In genomic region chr9:89352451-89352850, GRCh38 we compare ENCODE assay signal across 22 cellular contexts. TPM values are rescaled to one million over a fixed set of nuclear protein-coding genes. Genes with fewer than 3 reads are reported as not detected.
DNase-seq lines count a peak whose midpoint lies in the region; ATAC-seq and TF ChIP-seq lines count a peak whose summit lies in the region.
"Had no signal": no experiment of that assay in that cellular context is flagged by ENCODE, and none has a peak within 500 bp of the region (broad histone marks: within the 10 kb centered on the region; RNA-seq: fewer than 3 reads in every experiment).

No MANE protein-coding gene starts in this region.

- H3K36me3 Mint-ChIP-seq in activated CD4-positive, alpha-beta T cell treated with anti-CD3 and anti-CD28 coated beads for 36 hours (ENCODE audit: low read depth): peaks cover 63% of the 10 kb centered on the region
- peaks cover 68 to 96% of the 10 kb centered on the region in 2 donors for H3K36me3 Mint-ChIP-seq in CD4-positive, alpha-beta memory T cell
- peaks cover 7 to 13% of the 10 kb centered on the region in 2 donors for H3K36me3 Mint-ChIP-seq in activated naive CD4-positive, alpha-beta T cell treated with anti-CD3 and anti-CD28 coated beads, Interleukin-2, amount 50 U/mL, for 72 hours
- peaks cover 0 to 99% (median 14%) of the 10 kb centered on the region in 3 donors for H3K36me3 Mint-ChIP-seq in naive thymus-derived CD8-positive, alpha-beta T cell

- H3K36me3 ChIP-seq in CD4-positive, alpha-beta memory T cell (ENCODE audit: insufficient read depth, low read length): peaks cover 88% of the 10 kb centered on the region

- peak overlapping the region; percentile 40 for H3K27ac ChIP-seq in CD4-positive, alpha-beta memory T cell (ENCODE audit: low read depth, low read length)
- H3K27ac ChIP-seq: ascending aorta, transverse colon had no signal

- peaks cover 18% of the 10 kb centered on the region for H3K4me1 Mint-ChIP-seq in activated CD4-positive, alpha-beta T cell treated with anti-CD3 and anti-CD28 coated beads for 36 hours
- H3K4me1 Mint-ChIP-seq in CD4-positive, alpha-beta memory T cell: peaks cover 19 to 35% (median 28%) of the 10 kb centered on the region in 4 donors
- H3K4me1 Mint-ChIP-seq in naive thymus-derived CD8-positive, alpha-beta T cell: peaks cover 21 to 31% (median 26%) of the 10 kb centered on the region in 4 donors
- H3K4me1 Mint-ChIP-seq: endodermal cell had no signal

- CTCF ChIA-PET in activated CD4-positive, alpha-beta T cell treated with anti-CD3 and anti-CD28 coated beads for 36 hours (lab: Charles Lee): interaction anchor here (1.1 to 1.2 kb wide), 2 partner anchors 11 to 15 kb away, joined by 3 to 4 read pairs; no protein-coding TSS in a partner anchor
- CTCF ChIA-PET in CD4-positive, alpha-beta memory T cell (lab: Charles Lee; ENCODE audit: partially characterized antibody): interaction anchor here (1.2 kb wide), 1 partner anchor 132 kb away, joined by 3 read pairs; no protein-coding TSS in a partner anchor

- ATAC-seq in activated CD4-positive, alpha-beta T cell treated with anti-CD3 and anti-CD28 coated beads for 36 hours: no peak
- ATAC-seq in activated naive CD4-positive, alpha-beta T cell treated with anti-CD3 and anti-CD28 coated beads, Interleukin-2, amount 50 U/mL, for 72 hours: no peak
- no peak for ATAC-seq in naive thymus-derived CD8-positive, alpha-beta T cell
- ATAC-seq in GM18907 (IDR thresholded peaks at IDR 0.05; ENCODE audit: unreplicated experiment): no peak
- ATAC-seq: stimulated activated naive B cell treated with anti-CD40 and anti-IgM and Interleukin-4, amounts not matched to agents 10 μg/mL and 1 μg/mL and 100 μg/mL, for 72 hours had no signal

- no peak for TF ChIP-seq CTCF in GM13976 (IDR thresholded peaks at IDR 0.05; ENCODE audit: borderline replicate concordance, control extremely low read depth, extremely low read depth, insufficient read depth, missing control alignments)

- in situ Hi-C loops in GM13976 (cut with MboI; ENCODE audit: low sequenced_read_pairs, unreplicated experiment): no loop called here

- H3K4me3 ChIP-seq in CD4-positive, alpha-beta memory T cell (ENCODE audit: low read length in 2 of 2): no peak overlapping the region
- H3K4me3 ChIP-seq: ascending aorta, transverse colon had no signal

- no peak for DNase-seq in activated CD4-positive, alpha-beta T cell treated with anti-CD3 and anti-CD28 coated beads for 36 hours
- no peak for DNase-seq in activated CD4-positive, alpha-beta T cell treated with anti-CD3 and anti-CD28 coated beads for 48 hours
- DNase-seq in CD4-positive, alpha-beta memory T cell: no peak
- no peak for DNase-seq in activated naive CD4-positive, alpha-beta T cell treated with anti-CD3 and anti-CD28 coated beads, Interleukin-2, amount 50 U/mL, for 72 hours (ENCODE audit: low spot score in 2 of 2)
- DNase-seq in naive thymus-derived CD8-positive, alpha-beta T cell: no peak
- no peak for DNase-seq in NCI-H187 treated with DMSO at 0.1 percent for 48 hours (lab: John Stamatoyannopoulos, UW)
- no peak for DNase-seq in GM13976 (ENCODE audit: low spot score)
- DNase-seq: activated CD4-positive, CD25-positive, alpha-beta regulatory T cell treated with anti-CD3 and anti-CD28 coated beads, Interleukin-2, amount 50 U/mL, for 72 hours; C1 segment of cervical spinal cord; cerebellar nuclear complex; endodermal cell; kidney; NCI-H1417; nucleus accumbens; retina; SIG-M5; stimulated activated CD4-positive, alpha-beta T cell treated with anti-CD3 and anti-CD28 coated beads, Interleukin-15, amount 100 ng/mL, for 24 hours; stimulated activated naive B cell treated with anti-CD40 and anti-IgM and Interleukin-4, amounts not matched to agents 10 μg/mL and 1 μg/mL and 100 μg/mL, for 72 hours; T-helper 9 cell; transverse colon had no signal

- POLR2A ChIA-PET in activated CD4-positive, alpha-beta T cell treated with anti-CD3 and anti-CD28 coated beads for 36 hours (lab: Charles Lee): no interaction called here
- POLR2A ChIA-PET in CD4-positive, alpha-beta memory T cell (lab: Charles Lee; ENCODE audit: partially characterized antibody): interaction anchor here (1.5 kb wide), 1 partner anchor 11 kb away, joined by 3 read pairs; no protein-coding TSS in a partner anchor
- POLR2A ChIA-PET in naive thymus-derived CD8-positive, alpha-beta T cell (lab: Charles Lee): no interaction called here

- no peaks in the 10 kb centered on the region for H3K27me3 Mint-ChIP-seq in activated CD4-positive, alpha-beta T cell treated with anti-CD3 and anti-CD28 coated beads for 36 hours
- H3K27me3 Mint-ChIP-seq in CD4-positive, alpha-beta memory T cell: no peaks in the 10 kb centered on the region
- H3K27me3 Mint-ChIP-seq in naive thymus-derived CD8-positive, alpha-beta T cell: no peaks in the 10 kb centered on the region
- H3K27me3 Mint-ChIP-seq: stimulated activated naive B cell treated with anti-CD40 and anti-IgM and Interleukin-4, amounts not matched to agents 10 μg/mL and 1 μg/mL and 100 μg/mL, for 72 hours had no signal

- no peaks in the 10 kb centered on the region for H3K27me3 ChIP-seq in CD4-positive, alpha-beta memory T cell (ENCODE audit: insufficient read depth, low read length)
- H3K27me3 ChIP-seq: ascending aorta, transverse colon had no signal

- intact Hi-C loops in activated CD4-positive, alpha-beta T cell treated with anti-CD3 and anti-CD28 coated beads for 36 hours (cut with DNase I, micrococcal nuclease): no loop called here
- intact Hi-C loops in CD4-positive, alpha-beta memory T cell (cut with micrococcal nuclease): no loop called here

- no peaks in the 10 kb centered on the region for H3K9me3 Mint-ChIP-seq in activated CD4-positive, alpha-beta T cell treated with anti-CD3 and anti-CD28 coated beads for 36 hours (ENCODE audit: low read depth)
- no peaks in the 10 kb centered on the region for H3K9me3 Mint-ChIP-seq in CD4-positive, alpha-beta memory T cell
- H3K9me3 Mint-ChIP-seq in activated naive CD4-positive, alpha-beta T cell treated with anti-CD3 and anti-CD28 coated beads, Interleukin-2, amount 50 U/mL, for 72 hours: no peaks in the 10 kb centered on the region
- no peaks in the 10 kb centered on the region for H3K9me3 Mint-ChIP-seq in naive thymus-derived CD8-positive, alpha-beta T cell
- H3K9me3 Mint-ChIP-seq: endodermal cell; stimulated activated naive B cell treated with anti-CD40 and anti-IgM and Interleukin-4, amounts not matched to agents 10 μg/mL and 1 μg/mL and 100 μg/mL, for 72 hours had no signal

- H3K27ac Mint-ChIP-seq in activated CD4-positive, alpha-beta T cell treated with anti-CD3 and anti-CD28 coated beads for 36 hours: peak overlapping the region; percentile 66
- H3K27ac Mint-ChIP-seq in CD4-positive, alpha-beta memory T cell: peak overlapping the region; percentile 50 to 95 (median 91)
- H3K27ac Mint-ChIP-seq in activated naive CD4-positive, alpha-beta T cell treated with anti-CD3 and anti-CD28 coated beads, Interleukin-2, amount 50 U/mL, for 72 hours: peak overlapping the region; percentile 1 to 92
- H3K27ac Mint-ChIP-seq in naive thymus-derived CD8-positive, alpha-beta T cell: peak overlapping the region; percentile 42 to 87 (median 82)
- H3K27ac Mint-ChIP-seq: endodermal cell; stimulated activated naive B cell treated with anti-CD40 and anti-IgM and Interleukin-4, amounts not matched to agents 10 μg/mL and 1 μg/mL and 100 μg/mL, for 72 hours had no signal

- no peak overlapping the region for H3K4me3 Mint-ChIP-seq in activated CD4-positive, alpha-beta T cell treated with anti-CD3 and anti-CD28 coated beads for 36 hours
- peak overlapping the region in 7 of 8 donors; percentile 52 to 79 (median 68) for H3K4me3 Mint-ChIP-seq in CD4-positive, alpha-beta memory T cell
- H3K4me3 Mint-ChIP-seq in naive thymus-derived CD8-positive, alpha-beta T cell: peak overlapping the region in 2 of 10 donors; percentile 32 to 38
- H3K4me3 Mint-ChIP-seq: endodermal cell; stimulated activated naive B cell treated with anti-CD40 and anti-IgM and Interleukin-4, amounts not matched to agents 10 μg/mL and 1 μg/mL and 100 μg/mL, for 72 hours had no signal

- H3K9me3 ChIP-seq in CD4-positive, alpha-beta memory T cell (ENCODE audit: control insufficient read depth in 1 of 2, low read length in 2 of 2): no peaks in the 10 kb centered on the region
- H3K9me3 ChIP-seq: ascending aorta, transverse colon had no signal

- H3K4me1 ChIP-seq in CD4-positive, alpha-beta memory T cell (ENCODE audit: insufficient read depth, low read length): peaks cover 19% of the 10 kb centered on the region
- H3K4me1 ChIP-seq: ascending aorta, transverse colon had no signal

RNA-seq across cellular contexts. Expression of gene SECISBP2, which starts 34.2 kb away (rescaled TPM):
- 10 to 100 TPM; 38.6 to 49.9 TPM for total RNA-seq in activated CD4-positive, alpha-beta T cell treated with anti-CD3 and anti-CD28 coated beads for 36 hours
- 100 to 1,000 TPM in 1 of 2 experiments, 10 to 100 TPM in 1; 96.5 to 112 TPM for total RNA-seq in CD4-positive, alpha-beta memory T cell
- 10 to 100 TPM; 12.5 to 23.3 TPM for polyA plus RNA-seq in CD4-positive, alpha-beta memory T cell
- total RNA-seq in activated naive CD4-positive, alpha-beta T cell treated with anti-CD3 and anti-CD28 coated beads, Interleukin-2, amount 50 U/mL, for 72 hours: 10 to 100 TPM; 42.8 to 52.0 TPM
- total RNA-seq in naive thymus-derived CD8-positive, alpha-beta T cell: 100 to 1,000 TPM; 105 to 112 TPM
- 10 to 100 TPM; 19.6 to 27.9 (median 21.2) TPM for polyA plus RNA-seq in naive thymus-derived CD8-positive, alpha-beta T cell

RNA-seq across cellular contexts. Expression of gene CKS2, which starts 41.5 kb away (rescaled TPM):
- 100 to 1,000 TPM; 236 to 256 TPM for total RNA-seq in activated CD4-positive, alpha-beta T cell treated with anti-CD3 and anti-CD28 coated beads for 36 hours
- 1 to 10 TPM; 6.5 to 8.5 TPM for total RNA-seq in CD4-positive, alpha-beta memory T cell
- polyA plus RNA-seq in CD4-positive, alpha-beta memory T cell: 10 to 100 TPM; 24.3 to 35.4 TPM
- total RNA-seq in activated naive CD4-positive, alpha-beta T cell treated with anti-CD3 and anti-CD28 coated beads, Interleukin-2, amount 50 U/mL, for 72 hours: 100 to 1,000 TPM; 202 to 384 TPM
- 1 to 10 TPM; 4.8 to 5.3 TPM for total RNA-seq in naive thymus-derived CD8-positive, alpha-beta T cell
- polyA plus RNA-seq in naive thymus-derived CD8-positive, alpha-beta T cell: 10 to 100 TPM in 1 of 3 donors, 1 to 10 TPM in 2; 7.0 to 13.6 (median 7.8) TPM
- total RNA-seq: ascending aorta had no signal

Comparison
In these comparisons a context has a peak if more than half of its experiments do, and no peak if none do; other contexts are left out.
1. RNA of gene CKS2, which starts 41.5 kb away (total RNA-seq): 202 to 384 TPM in activated naive CD4-positive, alpha-beta T cell treated with anti-CD3 and anti-CD28 coated beads, Interleukin-2, amount 50 U/mL, for 72 hours and 236 to 256 TPM in activated CD4-positive, alpha-beta T cell treated with anti-CD3 and anti-CD28 coated beads for 36 hours; 6.5 to 8.5 TPM in CD4-positive, alpha-beta memory T cell and 4.8 to 5.3 TPM in naive thymus-derived CD8-positive, alpha-beta T cell; every median in the first group is over 10 times any median in the second.
2. Peak in every context shown above with its lines, with median percentiles within 50 percentile points of each other: H3K27ac Mint-ChIP-seq.